ENCODE assay signal across 11 cellular contexts in the genomic region with DNA sequence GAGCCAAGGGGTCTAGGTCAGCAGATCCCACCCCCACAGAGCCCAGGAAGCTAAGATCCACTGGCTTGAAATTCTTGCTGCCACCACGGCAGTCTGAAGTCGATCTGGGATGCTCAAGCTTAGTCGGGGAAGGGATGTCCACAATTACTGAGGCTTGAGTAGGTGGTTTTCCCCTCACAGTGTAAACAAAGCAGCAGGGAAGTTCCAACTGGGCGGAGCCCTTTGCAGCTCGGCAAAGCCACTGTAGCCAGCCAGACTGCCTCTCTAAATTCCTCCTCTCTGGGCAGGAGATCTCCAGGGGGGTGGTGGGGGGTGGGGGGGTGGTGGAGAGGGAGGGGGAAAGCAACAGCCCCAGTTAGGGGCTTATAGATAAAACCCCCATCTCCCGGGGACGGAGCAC.
DNase-seq lines count a peak whose midpoint lies in the region; ATAC-seq and TF ChIP-seq lines count a peak whose summit lies in the region.
"Had no signal": no experiment of that assay in that cellular context is flagged by ENCODE, and none has a peak within 500 bp of the region (broad histone marks: within the 10 kb centered on the region; RNA-seq: fewer than 3 reads in every experiment).

No MANE protein-coding gene starts in this region.

- peaks cover 8 to 28% of the 10 kb centered on the region in 2 donors for H3K9me3 Mint-ChIP-seq in natural killer cell

- ATAC-seq in GM21529 (IDR thresholded peaks at IDR 0.05; ENCODE audit: unreplicated experiment) (peak; percentile 96), HG03442 (IDR thresholded peaks at IDR 0.05; ENCODE audit: unreplicated experiment) (peak; percentile 92), natural killer cell (no peak), GM21447 (IDR thresholded peaks at IDR 0.05; ENCODE audit: unreplicated experiment) (no peak), HG03139 (IDR thresholded peaks at IDR 0.05; ENCODE audit: unreplicated experiment) (no peak)
- ATAC-seq: CD8-positive, alpha-beta T cell had no signal

- peak; percentile 33 for DNase-seq in GM13977 (ENCODE audit: low spot score)
- peak; percentile 33 for DNase-seq in glomerular visceral epithelial cell (ENCODE audit: extremely low spot score)
- DNase-seq in natural killer cell = no peak
- DNase-seq in stimulated activated naive CD4-positive, alpha-beta T cell (lab: John Stamatoyannopoulos, UW) = no peak
- DNase-seq: activated CD8-positive, alpha-beta memory T cell treated with anti-CD3 and anti-CD28 coated beads, Interleukin-2, amount 50 U/mL, for 48 hours; CD8-positive, alpha-beta T cell; SJCRH30 had no signal

- H3K36me3 Mint-ChIP-seq in natural killer cell = peaks cover 19% of the 10 kb centered on the region
- H3K36me3 Mint-ChIP-seq: CD8-positive, alpha-beta T cell had no signal

- intact Hi-C loops in natural killer cell (cut with micrococcal nuclease) = no loop called here

- H3K4me1 Mint-ChIP-seq in natural killer cell = no peaks in the 10 kb centered on the region

- TF ChIP-seq CTCF in GM13977 (IDR thresholded peaks at IDR 0.05; ENCODE audit: extremely low read depth, insufficient read depth, missing control alignments) (no peak), natural killer cell (IDR thresholded peaks at IDR 0.05) (no peak)

- no peaks in the 10 kb centered on the region for H3K27me3 Mint-ChIP-seq in natural killer cell (ENCODE audit: low read depth in 2 of 2)

- no peak overlapping the region for H3K27ac Mint-ChIP-seq in natural killer cell
- H3K27ac Mint-ChIP-seq: CD8-positive, alpha-beta T cell had no signal

- no peak overlapping the region for H3K4me3 Mint-ChIP-seq in natural killer cell
- H3K4me3 Mint-ChIP-seq: CD8-positive, alpha-beta T cell had no signal

- in situ Hi-C loops in GM13977 (cut with MboI; ENCODE audit: low pct_unique_long_range_greater_than_20kb, low sequenced_read_pairs, unreplicated experiment) = no loop called here

Comparison
In these comparisons a context has a peak if more than half of its experiments do, and no peak if none do; other contexts are left out.
1. DNase-seq: peak in GM13977 (single experiment) and glomerular visceral epithelial cell (single experiment); none in natural killer cell (single experiment) and stimulated activated naive CD4-positive, alpha-beta T cell (0 of 6).
2. ATAC-seq: peak in GM21529 (single experiment) and HG03442 (single experiment); none in natural killer cell (0 of 3), GM21447 (single experiment) and HG03139 (single experiment).